In the genomic region with DNA sequence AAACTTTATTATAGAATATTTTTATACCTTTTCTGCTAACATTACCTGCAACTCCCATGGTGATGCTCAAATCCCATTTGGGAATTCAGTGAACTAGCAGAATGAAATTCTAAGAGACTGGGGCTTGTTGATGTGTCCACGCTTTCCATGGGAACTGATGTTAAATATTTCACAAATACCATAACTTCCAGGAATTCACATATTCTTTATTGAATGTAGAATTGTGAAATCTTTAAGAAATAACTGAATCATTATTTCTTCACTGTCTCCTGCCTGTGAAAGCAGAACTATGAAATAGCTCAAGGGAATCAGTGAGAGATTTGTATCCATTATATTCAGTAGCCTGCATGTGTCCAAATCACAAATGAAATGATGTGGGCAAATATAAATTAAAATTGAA, we compare ENCODE assay signal across 16 cellular contexts.
A peak's percentile ranks its signal among the peaks of the same experiment; 100 is the strongest.
DNase-seq lines count a peak whose midpoint lies in the region; ATAC-seq and TF ChIP-seq lines count a peak whose summit lies in the region.
"Had no signal": no experiment of that assay in that cellular context is flagged by ENCODE, and none has a peak within 500 bp of the region (broad histone marks: within the 10 kb centered on the region; RNA-seq: fewer than 3 reads in every experiment).

No MANE protein-coding gene starts in this region.

- H3K4me3 ChIP-seq in heart right ventricle (peak overlapping the region in 9 of 10 donors; percentile 18 to 54 (median 49)), HL-60 (replicated peaks; ENCODE audit: insufficient read depth, low read length) (no peak overlapping the region), lung (no peak overlapping the region)
- H3K4me3 ChIP-seq: SJSA1 had no signal

- WGBS in heart right ventricle, 2 donors: 57 to 71% methylated on average over 1 of the region's 1 CpG
- 31 to 54% methylated on average over 1 of the region's 1 CpG for WGBS in lung, 2 donors

- peaks cover 0 to 8% (median 0%) of the 10 kb centered on the region in 11 donors for H3K9me3 ChIP-seq in heart right ventricle
- H3K9me3 ChIP-seq in lung (ENCODE audit: control insufficient read depth in 2 of 2, insufficient read depth in 1 of 2, low read length in 1 of 2): peaks cover 0 to 2% of the 10 kb centered on the region in 2 donors
- H3K9me3 ChIP-seq: SJSA1 had no signal

- TF ChIP-seq CTCF in heart right ventricle (IDR thresholded peaks at IDR 0.05): no peak
- no peak for TF ChIP-seq CTCF in HL-60 (IDR thresholded peaks at IDR 0.05; ENCODE audit: insufficient read depth, low read length)
- TF ChIP-seq CTCF in lung (IDR thresholded peaks at IDR 0.05; ENCODE audit: control extremely low read depth, extremely low read depth): no peak

- DNase-seq in heart right ventricle (no peak), left cardiac atrium (no peak), HL-60 (ENCODE audit: low read depth in 1 of 2, low spot score in 1 of 2) (peak in 1 of 2 experiments; percentile 35), OCI-M1 (lab: John Stamatoyannopoulos, UW) (peak; percentile 5), lung (ENCODE audit: low spot score) (no peak), NCI-H2107 (lab: John Stamatoyannopoulos, UW) (no peak), ecto neural progenitor cell (ENCODE audit: low spot score) (no peak)
- DNase-seq: Calu3; CD4-positive, alpha-beta T cell; H7; NCI-H1092 treated with DMSO at 0.1 percent for 48 hours; NCI-H187; NCI-H446; T-helper 1 cell had no signal

- H3K4me1 ChIP-seq in heart right ventricle: peaks cover 8 to 75% (median 48%) of the 10 kb centered on the region in 9 donors
- H3K4me1 ChIP-seq in lung (ENCODE audit: control insufficient read depth in 2 of 2, insufficient read depth in 2 of 2, low read length in 2 of 2): peaks cover 0 to 15% of the 10 kb centered on the region in 2 donors
- H3K4me1 ChIP-seq: SJSA1 had no signal

- no peak for ATAC-seq in heart right ventricle
- no peak for ATAC-seq in left cardiac atrium
- peak; percentile 14 for ATAC-seq in lung (ENCODE audit: insufficient read depth, low FRiP score)
- no peak for ATAC-seq in GM19035 (IDR thresholded peaks at IDR 0.05; ENCODE audit: unreplicated experiment)

- H3K36me3 ChIP-seq in heart right ventricle: peaks cover 0 to 11% (median 0%) of the 10 kb centered on the region in 9 donors
- no peaks in the 10 kb centered on the region for H3K36me3 ChIP-seq in lung (ENCODE audit: control insufficient read depth in 2 of 2, insufficient read depth in 2 of 2, low read length in 2 of 2)
- H3K36me3 ChIP-seq: SJSA1 had no signal

- H3K27ac ChIP-seq in heart right ventricle: peak overlapping the region in 9 of 10 donors; percentile 64 to 94 (median 87)
- H3K27ac ChIP-seq in HL-60 (replicated peaks): peak overlapping the region; percentile 18; the same call in 1 of the 2 replicates
- H3K27ac ChIP-seq in lung (ENCODE audit: low read depth in 1 of 2, low read length in 1 of 2): peak overlapping the region in 1 of 2 donors; percentile 60
- H3K27ac ChIP-seq: SJSA1 had no signal

- intact Hi-C loops in heart right ventricle (cut with DNase I): no loop called here
- intact Hi-C loops in left cardiac atrium (cut with DNase I): no loop called here

- H3K27me3 ChIP-seq in heart right ventricle (no peaks in the 10 kb centered on the region), HL-60 (ENCODE audit: insufficient read depth, poor library complexity, severe bottlenecking) (no peaks in the 10 kb centered on the region), lung (ENCODE audit: control insufficient read depth, insufficient read depth) (no peaks in the 10 kb centered on the region)
- H3K27me3 ChIP-seq: SJSA1 had no signal

Comparison
In these comparisons a context has a peak if more than half of its experiments do, and no peak if none do; other contexts are left out.
1. H3K4me3 ChIP-seq: peak in heart right ventricle (9 of 10); none in HL-60 (single experiment) and lung (single experiment).